8 cellular contexts compared by ENCODE assay signal in the genomic region with DNA sequence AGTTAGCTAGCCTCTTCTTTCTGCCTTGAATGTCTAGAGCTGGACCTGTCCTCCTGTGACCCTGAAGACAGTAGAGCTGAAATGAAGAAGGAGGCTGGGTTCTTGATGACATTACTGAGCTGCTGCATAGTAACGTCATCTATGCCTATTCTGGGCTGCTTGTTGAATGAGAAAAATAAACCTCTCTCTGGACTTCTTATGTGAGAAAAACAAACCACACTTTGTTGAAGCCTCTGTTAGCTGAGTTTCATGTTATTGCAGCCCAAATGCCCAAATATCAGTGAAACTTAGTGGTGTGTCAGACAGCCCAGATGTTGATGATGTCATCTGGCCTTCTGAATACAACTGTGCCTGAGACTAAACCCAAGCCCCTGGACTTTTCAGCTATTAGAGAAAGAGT.
DNase-seq lines count a peak whose midpoint lies in the region; ATAC-seq and TF ChIP-seq lines count a peak whose summit lies in the region.

No MANE protein-coding gene starts in this region.

- CTCF ChIA-PET in PC-9 (lab: Charles Lee): interaction anchor here (0.7 kb wide), 1 partner anchor 267 kb away, joined by 3 read pairs; no protein-coding TSS in a partner anchor

- H3K4me1 ChIP-seq in heart left ventricle (peaks cover 0 to 11% (median 2%) of the 10 kb centered on the region in 12 donors), PC-9 (replicated peaks; ENCODE audit: insufficient read depth) (peaks cover 15% of the 10 kb centered on the region), uterus (peaks cover 0 to 3% of the 10 kb centered on the region in 2 donors)

- intact Hi-C loops in heart left ventricle (cut with DNase I): loop anchor here in 8 of 10 donors (2.0 to 10.0 kb wide), 10 partner anchors 185 to 795 kb away; a partner anchor contains a TSS
- intact Hi-C loops in PC-9 (cut with micrococcal nuclease; ENCODE audit: unreplicated experiment): no loop called here
- intact Hi-C loops in uterus (cut with DNase I; ENCODE audit: low total_unique reads): loop anchor here (10.0 kb wide), 1 partner anchor 655 kb away; no protein-coding TSS in a partner anchor

- no peaks in the 10 kb centered on the region for H3K9me2 ChIP-seq in PC-9 (ENCODE audit: insufficient read depth)

- H3K4me3 ChIP-seq in heart left ventricle: no peak overlapping the region
- no peak overlapping the region for H3K4me3 ChIP-seq in PC-9
- no peak overlapping the region for H3K4me3 ChIP-seq in uterus

- H2AFZ ChIP-seq in PC-9: no peak overlapping the region

- peaks cover 9% of the 10 kb centered on the region; the same call in 1 of the 2 replicates for H3F3A ChIP-seq in PC-9 (ENCODE audit: insufficient read depth, low read depth)

- 67 to 76% (median 69%) methylated on average over 1 of the region's 1 CpG for WGBS in heart left ventricle, 4 donors

- peaks cover 0 to 16% (median 6%) of the 10 kb centered on the region in 9 donors for H3K27me3 ChIP-seq in heart left ventricle
- no peaks in the 10 kb centered on the region for H3K27me3 ChIP-seq in PC-9 (ENCODE audit: insufficient read depth, low read depth)
- no peaks in the 10 kb centered on the region for H3K27me3 ChIP-seq in uterus

- H4K20me1 ChIP-seq in PC-9 (ENCODE audit: insufficient read depth): no peaks in the 10 kb centered on the region

- TF ChIP-seq CTCF in GM13977 (IDR thresholded peaks at IDR 0.05; ENCODE audit: extremely low read depth, insufficient read depth, missing control alignments) (no peak), heart left ventricle (IDR thresholded peaks at IDR 0.05) (no peak), PC-9 (conservative IDR thresholded peaks at IDR 0.05) (no peak), uterus (IDR thresholded peaks at IDR 0.05) (no peak)

- POLR2A ChIA-PET in PC-9 (lab: Charles Lee; ENCODE audit: unreplicated experiment): interaction anchor here (0.6 kb wide), 2 partner anchors 493 to 1298 kb away, joined by 4 to 5 read pairs; no protein-coding TSS in a partner anchor

- H3K9me3 ChIP-seq in heart left ventricle (no peaks in the 10 kb centered on the region), PC-9 (ENCODE audit: insufficient read depth, low read depth) (no peaks in the 10 kb centered on the region; the same call in 1 of the 2 replicates), uterus (no peaks in the 10 kb centered on the region)

- DNase-seq in GM13977 (ENCODE audit: low spot score): peak; percentile 83
- peak; percentile 66 for DNase-seq in LHCN-M2 (ENCODE audit: low read depth)
- no peak for DNase-seq in heart left ventricle
- no peak for DNase-seq in stimulated activated CD4-positive, alpha-beta T cell treated with anti-CD3 and anti-CD28 coated beads, Interleukin-12 subunit alpha, Interleukin-12 subunit beta, amount 100 ng/mL, for 4 hours
- no peak for DNase-seq in activated gamma-delta T cell (lab: John Stamatoyannopoulos, UW)
- DNase-seq in PC-9: no peak
- no peak for DNase-seq in uterus

- H3K79me2 ChIP-seq in PC-9 (ENCODE audit: low read depth): no peaks in the 10 kb centered on the region

- BruUV-seq in PC-9 (replicated peaks; lab: Mats Ljungman, UMichigan): no TSS peak

- H3K27ac ChIP-seq in heart left ventricle (peak overlapping the region in 7 of 12 donors; percentile 32 to 54 (median 46)), PC-9 (no peak overlapping the region), uterus (no peak overlapping the region)

- ATAC-seq in GM21737 (IDR thresholded peaks at IDR 0.05; ENCODE audit: unreplicated experiment): peak; percentile 82
- peak; percentile 28 to 83 (median 68) for ATAC-seq in heart left ventricle

- in situ Hi-C loops in GM13977 (cut with MboI; ENCODE audit: low pct_unique_long_range_greater_than_20kb, low sequenced_read_pairs, unreplicated experiment): loop anchor here (10.0 kb wide), 2 partner anchors 655 to 785 kb away; no protein-coding TSS in a partner anchor

- no peaks in the 10 kb centered on the region for H3K36me3 ChIP-seq in heart left ventricle
- H3K36me3 ChIP-seq in PC-9 (ENCODE audit: low read depth): no peaks in the 10 kb centered on the region
- no peaks in the 10 kb centered on the region for H3K36me3 ChIP-seq in uterus

- H3K4me2 ChIP-seq in PC-9: no peak overlapping the region

- TF ChIP-seq POLR2A in heart left ventricle (IDR thresholded peaks at IDR 0.05) (no peak), uterus (IDR thresholded peaks at IDR 0.05) (no peak)

Comparison
In these comparisons a context has a peak if more than half of its experiments do, and no peak if none do; other contexts are left out.
1. DNase-seq: peak in GM13977 (single experiment) and LHCN-M2 (single experiment); none in heart left ventricle (0 of 5), stimulated activated CD4-positive, alpha-beta T cell treated with anti-CD3 and anti-CD28 coated beads, Interleukin-12 subunit alpha, Interleukin-12 subunit beta, amount 100 ng/mL, for 4 hours (single experiment), activated gamma-delta T cell (single experiment), PC-9 (0 of 2) and uterus (0 of 2).
2. H3K27ac ChIP-seq: peak in heart left ventricle (7 of 12); none in PC-9 (single experiment) and uterus (0 of 2).